In the genomic region with DNA sequence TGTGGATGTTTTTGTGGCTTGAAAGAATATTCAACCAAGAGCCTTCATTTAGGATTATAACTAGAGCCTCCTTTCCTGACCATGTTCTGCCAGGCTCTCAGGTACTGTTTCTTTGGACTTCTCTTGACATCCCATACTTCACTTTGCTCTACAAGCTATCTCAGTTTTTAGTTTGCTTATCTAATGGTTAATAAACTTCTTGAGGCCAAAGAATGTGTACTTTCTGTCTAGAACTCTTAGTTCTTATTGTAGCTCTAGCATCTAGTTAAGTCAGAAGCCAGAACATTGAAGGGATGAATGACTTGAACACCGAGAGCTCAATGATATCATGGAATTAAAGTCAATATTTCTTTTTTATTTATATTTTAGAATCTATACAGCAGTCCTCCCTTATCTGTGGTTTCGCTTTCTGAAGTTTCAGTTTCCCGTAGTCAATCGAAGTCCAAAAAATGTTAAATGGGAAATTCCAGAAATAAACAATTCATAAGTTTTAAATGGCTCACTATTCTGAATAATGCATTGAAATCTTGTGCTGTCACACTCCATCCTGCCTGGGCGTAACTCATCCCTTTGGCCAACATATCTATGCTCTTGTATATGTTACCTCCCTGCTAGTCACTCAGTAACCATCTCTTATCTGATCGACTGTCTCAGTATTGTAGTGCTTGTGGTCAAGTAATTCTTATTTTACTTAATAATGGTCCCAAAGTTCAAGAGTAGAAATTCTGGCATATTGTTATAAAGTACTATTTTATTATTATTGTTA, we compare ENCODE assay signal across 26 cellular contexts.
DNase-seq lines count a peak whose midpoint lies in the region; ATAC-seq, FAIRE-seq and TF ChIP-seq lines count a peak whose summit lies in the region.
"Had no signal": no experiment of that assay in that cellular context is flagged by ENCODE, and none has a peak within 500 bp of the region (broad histone marks: within the 10 kb centered on the region; RNA-seq: fewer than 3 reads in every experiment).

No MANE protein-coding gene starts in this region.

- peak in 1 of 2 experiments; percentile 72; a peak in 1 of 4 replicates for TF ChIP-seq EP300 in SK-N-SH (IDR thresholded peaks at IDR 0.05; ENCODE audit: borderline replicate concordance in 1 of 2, low read depth in 1 of 2, low read length in 1 of 2)

- peak overlapping the region in 1 of 2 experiments; percentile 34; a peak in 2 of 4 replicates for H3K4me3 ChIP-seq in SK-N-SH (ENCODE audit: low read depth in 2 of 2, low read length in 1 of 2)
- peak overlapping the region; percentile 44 for H3K4me3 ChIP-seq in thoracic aorta
- no peak overlapping the region for H3K4me3 ChIP-seq in Peyer's patch
- H3K4me3 ChIP-seq: K562, MG63, spleen, suprapubic skin, vagina had no signal

- peaks cover 10% of the 10 kb centered on the region for H3F3A ChIP-seq in SK-N-SH (replicated peaks; ENCODE audit: insufficient read depth)

- ATAC-seq in thoracic aorta (ENCODE audit: insufficient number of reproducible peaks, low FRiP score, low read depth) (no peak), HG03432 (IDR thresholded peaks at IDR 0.05; ENCODE audit: unreplicated experiment) (no peak)
- ATAC-seq: K562; Panc1; stimulated activated memory B cell treated with anti-CD40 and anti-IgM and Interleukin-4, amounts not matched to agents 10 μg/mL and 1 μg/mL and 100 μg/mL, for 72 hours; T-helper 17 cell had no signal

- H3K4me2 ChIP-seq in SK-N-SH: peak overlapping the region; percentile 36

- no peaks in the 10 kb centered on the region for H3K27me3 ChIP-seq in SK-N-SH (ENCODE audit: insufficient read depth)
- no peaks in the 10 kb centered on the region for H3K27me3 ChIP-seq in thoracic aorta (replicated peaks; ENCODE audit: insufficient read depth)
- no peaks in the 10 kb centered on the region for H3K27me3 ChIP-seq in Peyer's patch
- H3K27me3 ChIP-seq: MG63, spleen, suprapubic skin, vagina had no signal

- H3K9me2 ChIP-seq in SK-N-SH: no peaks in the 10 kb centered on the region

- H3K4me1 ChIP-seq in SK-N-SH (ENCODE audit: control insufficient read depth in 1 of 2, insufficient read depth in 2 of 2, low read depth in 1 of 2, low read length in 1 of 2) (peaks cover 10 to 11% of the 10 kb centered on the region in 2 experiments), thoracic aorta (ENCODE audit: control insufficient read depth in 1 of 2, low read depth in 2 of 2) (peaks cover 8 to 23% of the 10 kb centered on the region in 2 donors), Peyer's patch (no peaks in the 10 kb centered on the region)
- H3K4me1 ChIP-seq: vagina had no signal

- no peak for TF ChIP-seq POLR2A in Peyer's patch (IDR thresholded peaks at IDR 0.05)

- CTCF ChIA-PET in SK-N-SH (lab: Yijun Ruan, JAX): interaction anchor here (0.8 to 1.1 kb wide), 2 partner anchors 225 to 1130 kb away, joined by 3 read pairs; no protein-coding TSS in a partner anchor

- H3K79me2 ChIP-seq in SK-N-SH (ENCODE audit: insufficient read depth): no peaks in the 10 kb centered on the region

- H4K20me1 ChIP-seq in SK-N-SH (ENCODE audit: insufficient read depth): no peaks in the 10 kb centered on the region

- 37% methylated on average over 6 of the region's 6 CpGs for WGBS in SK-N-SH (ENCODE audit: low lambda C conversion rate)

- H2AFZ ChIP-seq in SK-N-SH (ENCODE audit: low read depth): peak overlapping the region; percentile 64

- 0 out of 2 replicates have a peak overlapping the region, but pooled peaks have one; percentile 10 for H3K9ac ChIP-seq in SK-N-SH

- no peak for TF ChIP-seq RAD21 in SK-N-SH (IDR thresholded peaks at IDR 0.05; ENCODE audit: low read length)

- DNase-seq in GM18507 (ENCODE audit: extremely low spot score, insufficient read length, low read depth) (no peak), SK-N-SH (no peak), hepatic stellate cell (ENCODE audit: low spot score) (peak; percentile 11), thoracic aorta (ENCODE audit: low spot score) (no peak), dedifferentiated amniotic fluid mesenchymal stem cell (ENCODE audit: extremely low spot score) (no peak), NCI-H2081 treated with DMSO at 0.1 percent for 48 hours (lab: John Stamatoyannopoulos, UW) (no peak), Peyer's patch (no peak)
- DNase-seq: activated CD4-positive, alpha-beta T cell treated with anti-CD3 and anti-CD28 coated beads, Interleukin-2, amount 10 ng/mL, durations not matched to agents 7 days and 5 days; activated naive CD4-positive, alpha-beta T cell treated with anti-CD3 and anti-CD28 coated beads for 36 hours; anterior cingulate cortex; caudate nucleus; dermis blood vessel endothelial cell; mesendoderm; MG63; NCI-H2081; retina; spleen; stimulated activated CD4-positive, alpha-beta T cell treated with anti-CD3 and anti-CD28 coated beads, Interleukin-2, amount 100 ng/mL, for 48 hours; T-helper 17 cell had no signal

- H3K36me3 ChIP-seq in SK-N-SH (replicated peaks in 1 of 2; ENCODE audit: control insufficient read depth in 1 of 2, insufficient read depth in 2 of 2, low read length in 1 of 2) (no peaks in the 10 kb centered on the region), thoracic aorta (no peaks in the 10 kb centered on the region), Peyer's patch (no peaks in the 10 kb centered on the region)
- H3K36me3 ChIP-seq: MG63, spleen, suprapubic skin, vagina had no signal

- FAIRE-seq in GM18507 (lab: Jason Lieb, UNC): peak; percentile 9
- FAIRE-seq: K562 had no signal

- H3K9me3 ChIP-seq in SK-N-SH (no peaks in the 10 kb centered on the region), thoracic aorta (no peaks in the 10 kb centered on the region), Peyer's patch (no peaks in the 10 kb centered on the region)
- H3K9me3 ChIP-seq: MG63, spleen, suprapubic skin, vagina had no signal

- TF ChIP-seq CTCF in SK-N-SH (IDR thresholded peaks at IDR 0.05) (no peak), thoracic aorta (IDR thresholded peaks at IDR 0.05) (no peak), Peyer's patch (IDR thresholded peaks at IDR 0.05) (no peak)

- H3K27ac ChIP-seq in SK-N-SH (ENCODE audit: low read depth in 2 of 2, low read length in 1 of 2) (peak overlapping the region in 1 of 2 experiments; percentile 65; a peak in 2 of 4 replicates), thoracic aorta (no peak overlapping the region), Peyer's patch (no peak overlapping the region)
- H3K27ac ChIP-seq: C4-2B, suprapubic skin, vagina had no signal

- POLR2A ChIA-PET in SK-N-SH (lab: Yijun Ruan, JAX): no interaction called here

TF ChIP-seq in SK-N-SH, 30 proteins besides CTCF, POLR2A, EP300 and RAD21:
- no peak for TF ChIP-seq RCOR1 (IDR thresholded peaks at IDR 0.05; ENCODE audit: low read length)
- TF ChIP-seq NFIC (IDR thresholded peaks at IDR 0.05; ENCODE audit: borderline replicate concordance): peak; percentile 73
- no peak for TF ChIP-seq FOXM1 (IDR thresholded peaks at IDR 0.05; ENCODE audit: low read depth)
- TF ChIP-seq, protein P1, sequence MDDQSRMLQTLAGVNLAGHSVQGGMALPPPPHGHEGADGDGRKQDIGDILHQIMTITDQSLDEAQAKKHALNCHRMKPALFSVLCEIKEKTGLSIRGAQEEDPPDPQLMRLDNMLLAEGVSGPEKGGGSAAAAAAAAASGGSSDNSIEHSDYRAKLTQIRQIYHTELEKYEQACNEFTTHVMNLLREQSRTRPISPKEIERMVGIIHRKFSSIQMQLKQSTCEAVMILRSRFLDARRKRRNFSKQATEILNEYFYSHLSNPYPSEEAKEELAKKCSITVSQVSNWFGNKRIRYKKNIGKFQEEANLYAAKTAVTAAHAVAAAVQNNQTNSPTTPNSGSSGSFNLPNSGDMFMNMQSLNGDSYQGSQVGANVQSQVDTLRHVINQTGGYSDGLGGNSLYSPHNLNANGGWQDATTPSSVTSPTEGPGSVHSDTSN (IDR thresholded peaks at IDR 0.05): peak; percentile 92
- TF ChIP-seq JUND (IDR thresholded peaks at IDR 0.05): peak; percentile 72
- no peak for TF ChIP-seq MEF2A (IDR thresholded peaks at IDR 0.05; ENCODE audit: borderline replicate concordance, low read depth)
- TF ChIP-seq MXI1 (IDR thresholded peaks at IDR 0.05; ENCODE audit: low read depth, low read length): no peak
- TF ChIP-seq TCF12 (IDR thresholded peaks at IDR 0.05): peak; percentile 83
- no peak for TF ChIP-seq SMC3 (IDR thresholded peaks at IDR 0.05; ENCODE audit: low read depth, low read length)
- peak; percentile 34; the same call in 1 of the 2 replicates for TF ChIP-seq POLR2AphosphoS5 (IDR thresholded peaks at IDR 0.05; ENCODE audit: low read depth, low read length)
- peak; percentile 34; the same call in 1 of the 2 replicates for TF ChIP-seq FOSL2 (IDR thresholded peaks at IDR 0.05; ENCODE audit: borderline replicate concordance, low read depth)
- no peak for TF ChIP-seq GABPA (IDR thresholded peaks at IDR 0.05; ENCODE audit: low read depth)
- TF ChIP-seq ELF1 (IDR thresholded peaks at IDR 0.05): no peak
- peak; percentile 47; the same call in 1 of the 2 replicates for TF ChIP-seq TEAD4 (IDR thresholded peaks at IDR 0.05; ENCODE audit: borderline replicate concordance, insufficient read depth)
